In genomic region chr16:82776466-82777146, GRCh38 we compare ENCODE assay signal across 15 cellular contexts.
DNase-seq lines count a peak whose midpoint lies in the region; ATAC-seq and TF ChIP-seq lines count a peak whose summit lies in the region.
"Had no signal": no experiment of that assay in that cellular context is flagged by ENCODE, and none has a peak within 500 bp of the region (broad histone marks: within the 10 kb centered on the region; RNA-seq: fewer than 3 reads in every experiment).

No MANE protein-coding gene starts in this region.

- no peak for TF ChIP-seq EP300 in ovary (IDR thresholded peaks at IDR 0.05)

- TF ChIP-seq CTCF in spleen (IDR thresholded peaks at IDR 0.05 in 8 of 11, conservative IDR thresholded peaks at IDR 0.05 in 3 of 11) (no peak), ovary (IDR thresholded peaks at IDR 0.05) (no peak)

- ATAC-seq in HG03280 (IDR thresholded peaks at IDR 0.05; ENCODE audit: unreplicated experiment), result peak; percentile 57
- ATAC-seq: K562 had no signal

- TF ChIP-seq POLR2A in spleen (IDR thresholded peaks at IDR 0.05), result no peak
- no peak for TF ChIP-seq POLR2A in ovary (IDR thresholded peaks at IDR 0.05)

- peak overlapping the region in 5 of 8 donors; percentile 59 to 89 (median 76) for H3K27ac ChIP-seq in spleen
- no peak overlapping the region for H3K27ac ChIP-seq in ovary
- H3K27ac ChIP-seq: 22Rv1 had no signal

- DNase-seq in DMS153 (lab: John Stamatoyannopoulos, UW) (peak; percentile 32), DMS153 treated with DMSO at 0.1 percent for 48 hours (lab: John Stamatoyannopoulos, UW; ENCODE audit: unreplicated experiment) (no peak), dermis blood vessel endothelial cell (peak; percentile 28), spleen (no peak), ovary (no peak), SW 1271 (lab: John Stamatoyannopoulos, UW) (no peak)
- no peak for DNase-seq in activated T-helper 1 cell treated with anti-CD3 and anti-CD28 coated beads, Interleukin-12 subunit alpha, Interleukin-12 subunit beta, Interleukin-2, Interleukin-4 antibody, amounts not matched to agents 30 ng/mL and 10 ng/mL and 1 ng/mL, durations not matched to agents 14 hours and 24 hours and 36 hours (ENCODE audit: low spot score)
- DNase-seq: activated CD4-positive, CD25-positive, alpha-beta regulatory T cell treated with anti-CD3 and anti-CD28 coated beads, Interleukin-2, amount 50 U/mL, for 72 hours; Caco-2; endodermal cell; NCI-H2081 treated with DMSO at 0.1 percent for 48 hours; OCI-M1 had no signal

- H3K9me3 Mint-ChIP-seq in activated T-helper 1 cell treated with anti-CD3 and anti-CD28 coated beads, Interleukin-12 subunit alpha, Interleukin-12 subunit beta, Interleukin-2, Interleukin-4 antibody, amounts not matched to agents 30 ng/mL and 10 ng/mL and 1 ng/mL, durations not matched to agents 14 hours and 24 hours and 36 hours, result no peaks in the 10 kb centered on the region
- H3K9me3 Mint-ChIP-seq: endodermal cell had no signal

- no peak overlapping the region for H3K4me3 Mint-ChIP-seq in activated T-helper 1 cell treated with anti-CD3 and anti-CD28 coated beads, Interleukin-12 subunit alpha, Interleukin-12 subunit beta, Interleukin-2, Interleukin-4 antibody, amounts not matched to agents 30 ng/mL and 10 ng/mL and 1 ng/mL, durations not matched to agents 14 hours and 24 hours and 36 hours
- H3K4me3 Mint-ChIP-seq: endodermal cell had no signal

- no peak overlapping the region for H3K4me3 ChIP-seq in spleen
- H3K4me3 ChIP-seq in ovary, result no peak overlapping the region
- H3K4me3 ChIP-seq: K562 had no signal

- peaks cover 16% of the 10 kb centered on the region for H3K27me3 Mint-ChIP-seq in activated T-helper 1 cell treated with anti-CD3 and anti-CD28 coated beads, Interleukin-12 subunit alpha, Interleukin-12 subunit beta, Interleukin-2, Interleukin-4 antibody, amounts not matched to agents 30 ng/mL and 10 ng/mL and 1 ng/mL, durations not matched to agents 14 hours and 24 hours and 36 hours (ENCODE audit: insufficient read depth)

- H3K36me3 ChIP-seq in spleen (no peaks in the 10 kb centered on the region), ovary (no peaks in the 10 kb centered on the region)

- no peak overlapping the region for H3K27ac Mint-ChIP-seq in activated T-helper 1 cell treated with anti-CD3 and anti-CD28 coated beads, Interleukin-12 subunit alpha, Interleukin-12 subunit beta, Interleukin-2, Interleukin-4 antibody, amounts not matched to agents 30 ng/mL and 10 ng/mL and 1 ng/mL, durations not matched to agents 14 hours and 24 hours and 36 hours
- H3K27ac Mint-ChIP-seq: endodermal cell had no signal

- no peaks in the 10 kb centered on the region for H3K36me3 Mint-ChIP-seq in activated T-helper 1 cell treated with anti-CD3 and anti-CD28 coated beads, Interleukin-12 subunit alpha, Interleukin-12 subunit beta, Interleukin-2, Interleukin-4 antibody, amounts not matched to agents 30 ng/mL and 10 ng/mL and 1 ng/mL, durations not matched to agents 14 hours and 24 hours and 36 hours (ENCODE audit: low read depth)

- intact Hi-C loops in spleen (cut with DNase I; ENCODE audit: low total_unique reads) (no loop called here), ovary (cut with DNase I) (no loop called here)
- intact Hi-C loops in activated T-helper 1 cell treated with anti-CD3 and anti-CD28 coated beads, Interleukin-12 subunit alpha, Interleukin-12 subunit beta, Interleukin-2, Interleukin-4 antibody, amounts not matched to agents 30 ng/mL and 10 ng/mL and 1 ng/mL, durations not matched to agents 14 hours and 24 hours and 36 hours (cut with micrococcal nuclease), result no loop called here

- H3K27me3 ChIP-seq in spleen (replicated peaks in 1 of 7) (no peaks in the 10 kb centered on the region), ovary (no peaks in the 10 kb centered on the region)

- peaks cover 0 to 37% (median 10%) of the 10 kb centered on the region in 6 donors for H3K4me1 ChIP-seq in spleen
- no peaks in the 10 kb centered on the region for H3K4me1 ChIP-seq in ovary (ENCODE audit: insufficient read depth)
- H3K4me1 ChIP-seq: Caco-2 had no signal

- WGBS in spleen, 5 donors, result 31 to 43% (median 38%) methylated on average over 5 of the region's 5 CpGs
- 73 to 79% (median 75%) methylated on average over 5 of the region's 5 CpGs for WGBS in ovary, 3 donors

- no peaks in the 10 kb centered on the region for H3K9me3 ChIP-seq in spleen
- no peaks in the 10 kb centered on the region for H3K9me3 ChIP-seq in ovary
- H3K9me3 ChIP-seq: Caco-2 had no signal

- H3K4me1 Mint-ChIP-seq in activated T-helper 1 cell treated with anti-CD3 and anti-CD28 coated beads, Interleukin-12 subunit alpha, Interleukin-12 subunit beta, Interleukin-2, Interleukin-4 antibody, amounts not matched to agents 30 ng/mL and 10 ng/mL and 1 ng/mL, durations not matched to agents 14 hours and 24 hours and 36 hours (ENCODE audit: low read depth), result peaks cover 30% of the 10 kb centered on the region

Comparison
In these comparisons a context has a peak if more than half of its experiments do, and no peak if none do; other contexts are left out.
1. DNase-seq: peak in DMS153 (single experiment) and dermis blood vessel endothelial cell (single experiment); none in DMS153 treated with DMSO at 0.1 percent for 48 hours (single experiment), spleen (single experiment), ovary (0 of 5), activated T-helper 1 cell treated with anti-CD3 and anti-CD28 coated beads, Interleukin-12 subunit alpha, Interleukin-12 subunit beta, Interleukin-2, Interleukin-4 antibody, amounts not matched to agents 30 ng/mL and 10 ng/mL and 1 ng/mL, durations not matched to agents 14 hours and 24 hours and 36 hours (single experiment) and SW 1271 (0 of 2).
2. H3K27ac ChIP-seq: peak in spleen (5 of 8); none in ovary (0 of 2).